ENCODE assay signal across 22 cellular contexts in genomic region chr10:122630526-122630925, GRCh38.
"Had no signal": no experiment of that assay in that cellular context is flagged by ENCODE, and none has a peak within 500 bp of the region (broad histone marks: within the 10 kb centered on the region; RNA-seq: fewer than 3 reads in every experiment).

No MANE protein-coding gene starts in this region.

- H3K36me3 Mint-ChIP-seq: IgD-negative memory B cell had no signal

- H3K27me3 Mint-ChIP-seq: IgD-negative memory B cell had no signal

- H3K4me1 ChIP-seq: SJSA1 had no signal

- H3K4me3 Mint-ChIP-seq: IgD-negative memory B cell had no signal

- H3K36me3 ChIP-seq: SJSA1 had no signal

- H3K9me3 ChIP-seq: SJSA1 had no signal

- H3K27ac ChIP-seq: SJSA1, SK-N-MC had no signal

- H3K9me3 Mint-ChIP-seq: IgD-negative memory B cell had no signal

- H3K27me3 ChIP-seq: SJSA1 had no signal

- ATAC-seq: HepG2, K562 had no signal

- H3K4me3 ChIP-seq: K562, SJSA1, SK-N-MC had no signal

- DNase-seq: NCI-H1092, NCI-H1105 treated with DMSO at 0.1 percent for 48 hours, NCI-H1417 treated with DMSO at 0.1 percent for 48 hours, NCI-H146, NCI-H187, NCI-H2029, NCI-H2081 treated with DMSO at 0.1 percent for 48 hours, NCI-H2171, NCI-H226, NCI-H446, NCI-H510A, NCI-H524 treated with DMSO at 0.1 percent for 48 hours, NCI-H69, NCI-H774, Right ventricle myocardium superior, RPMI8226, SIG-M5 had no signal
